22 cellular contexts compared by ENCODE assay signal in genomic region chr22:39745789-39746188, GRCh38.
DNase-seq lines count a peak whose midpoint lies in the region; ATAC-seq and TF ChIP-seq lines count a peak whose summit lies in the region.
"Had no signal": no experiment of that assay in that cellular context is flagged by ENCODE, and none has a peak within 500 bp of the region (broad histone marks: within the 10 kb centered on the region; RNA-seq: fewer than 3 reads in every experiment).

No MANE protein-coding gene starts in this region.

- POLR2A ChIA-PET in activated CD8-positive, alpha-beta T cell treated with anti-CD3 and anti-CD28 coated beads, Interleukin-2, amount 10 ng/mL, durations not matched to agents 7 days and 5 days (lab: Charles Lee), result interaction anchor here (0.9 kb wide), 1 partner anchor 28 kb away, joined by 3 read pairs; no protein-coding TSS in a partner anchor

- intact Hi-C loops in ovary (cut with DNase I), result no loop called here

- no peak overlapping the region for H3K4me3 Mint-ChIP-seq in activated T-cell treated with anti-CD3 and anti-CD28 coated beads, Interleukin-2, amount 50 U/mL, for 4 hours
- H3K4me3 Mint-ChIP-seq in activated CD8-positive, alpha-beta T cell treated with anti-CD3 and anti-CD28 coated beads, Interleukin-2, amount 10 ng/mL, durations not matched to agents 7 days and 5 days, result no peak overlapping the region
- peak overlapping the region; percentile 18 for H3K4me3 Mint-ChIP-seq in natural killer cell treated with Interleukin-12 subunit alpha and Interleukin-12 subunit beta and Interleukin-15 and Interleukin-18, amount 100 ng/mL, for 72 hours
- H3K4me3 Mint-ChIP-seq: activated naive CD4-positive, alpha-beta T cell treated with anti-CD3 and anti-CD28 coated beads, Interleukin-2, amount 10 ng/mL, durations not matched to agents 7 days and 5 days; H9 had no signal

- no peaks in the 10 kb centered on the region for H3K9me3 ChIP-seq in ovary
- H3K9me3 ChIP-seq: uterus had no signal

- H3K9me3 Mint-ChIP-seq in activated T-cell treated with anti-CD3 and anti-CD28 coated beads, Interleukin-2, amount 50 U/mL, for 4 hours, result no peaks in the 10 kb centered on the region
- no peaks in the 10 kb centered on the region for H3K9me3 Mint-ChIP-seq in activated CD8-positive, alpha-beta T cell treated with anti-CD3 and anti-CD28 coated beads, Interleukin-2, amount 10 ng/mL, durations not matched to agents 7 days and 5 days (ENCODE audit: insufficient read depth)
- H3K9me3 Mint-ChIP-seq in natural killer cell treated with Interleukin-12 subunit alpha and Interleukin-12 subunit beta and Interleukin-15 and Interleukin-18, amount 100 ng/mL, for 72 hours, result no peaks in the 10 kb centered on the region
- H3K9me3 Mint-ChIP-seq: H9 had no signal

- DNase-seq in activated T-cell treated with anti-CD3 and anti-CD28 coated beads, Interleukin-2, amount 50 U/mL, for 4 hours, result no peak
- DNase-seq in activated T-cell treated with anti-CD3 and anti-CD28 coated beads, Interleukin-2, amount 50 U/mL, for 48 hours, result no peak
- DNase-seq in GM20000 (ENCODE audit: low spot score), result peak; percentile 38
- no peak for DNase-seq in activated CD8-positive, alpha-beta T cell treated with anti-CD3 and anti-CD28 coated beads, Interleukin-2, amount 10 ng/mL, durations not matched to agents 7 days and 5 days
- no peak for DNase-seq in natural killer cell treated with Interleukin-12 subunit alpha and Interleukin-12 subunit beta and Interleukin-15 and Interleukin-18, amount 100 ng/mL, for 72 hours (ENCODE audit: low spot score)
- no peak for DNase-seq in ovary
- DNase-seq in omental fat pad (ENCODE audit: low spot score), result no peak
- DNase-seq: activated naive CD4-positive, alpha-beta T cell treated with anti-CD3 and anti-CD28 coated beads, Interleukin-2, amount 10 ng/mL, durations not matched to agents 7 days and 5 days; Calu3; H9; heart left ventricle; NCI-H2171; NCI-H774; PC-3; posterior cingulate gyrus; Right ventricle myocardium superior; SW 1271; uterus had no signal

- 78 to 87% (median 81%) methylated on average over 2 of the region's 2 CpGs for whole genome bisulfite sequencing in ovary, 3 donors

- H3K4me3 ChIP-seq in ovary, result no peak overlapping the region
- H3K4me3 ChIP-seq: heart left ventricle, uterus had no signal

- TF ChIP-seq CTCF in GM20000 (IDR thresholded peaks at IDR 0.05; ENCODE audit: extremely low read depth, missing control alignments) (no peak), ovary (IDR thresholded peaks at IDR 0.05) (no peak), omental fat pad (IDR thresholded peaks at IDR 0.05) (no peak)

- H3K27ac Mint-ChIP-seq in activated CD8-positive, alpha-beta T cell treated with anti-CD3 and anti-CD28 coated beads, Interleukin-2, amount 10 ng/mL, durations not matched to agents 7 days and 5 days, result peak overlapping the region; percentile 39
- peak overlapping the region; percentile 15 to 67 for H3K27ac Mint-ChIP-seq in natural killer cell treated with Interleukin-12 subunit alpha and Interleukin-12 subunit beta and Interleukin-15 and Interleukin-18, amount 100 ng/mL, for 72 hours
- H3K27ac Mint-ChIP-seq: activated naive CD4-positive, alpha-beta T cell treated with anti-CD3 and anti-CD28 coated beads, Interleukin-2, amount 10 ng/mL, durations not matched to agents 7 days and 5 days; H9 had no signal

- no peaks in the 10 kb centered on the region for H3K36me3 ChIP-seq in ovary
- H3K36me3 ChIP-seq: heart left ventricle, uterus had no signal

- no peak for TF ChIP-seq EP300 in ovary (IDR thresholded peaks at IDR 0.05)

- H3K36me3 Mint-ChIP-seq in activated T-cell treated with anti-CD3 and anti-CD28 coated beads, Interleukin-2, amount 50 U/mL, for 4 hours (ENCODE audit: insufficient read depth), result no peaks in the 10 kb centered on the region
- no peaks in the 10 kb centered on the region for H3K36me3 Mint-ChIP-seq in activated CD8-positive, alpha-beta T cell treated with anti-CD3 and anti-CD28 coated beads, Interleukin-2, amount 10 ng/mL, durations not matched to agents 7 days and 5 days (ENCODE audit: low read depth)
- H3K36me3 Mint-ChIP-seq in natural killer cell treated with Interleukin-12 subunit alpha and Interleukin-12 subunit beta and Interleukin-15 and Interleukin-18, amount 100 ng/mL, for 72 hours, result no peaks in the 10 kb centered on the region
- H3K36me3 Mint-ChIP-seq: activated naive CD4-positive, alpha-beta T cell treated with anti-CD3 and anti-CD28 coated beads, Interleukin-2, amount 10 ng/mL, durations not matched to agents 7 days and 5 days had no signal

- H3K27ac ChIP-seq in ovary, result no peak overlapping the region
- H3K27ac ChIP-seq: heart left ventricle, HL-60, uterus had no signal

- H3K4me1 Mint-ChIP-seq in activated T-cell treated with anti-CD3 and anti-CD28 coated beads, Interleukin-2, amount 50 U/mL, for 4 hours (ENCODE audit: low read depth), result peaks cover 17% of the 10 kb centered on the region
- H3K4me1 Mint-ChIP-seq in activated CD8-positive, alpha-beta T cell treated with anti-CD3 and anti-CD28 coated beads, Interleukin-2, amount 10 ng/mL, durations not matched to agents 7 days and 5 days (ENCODE audit: low read depth), result peaks cover 22% of the 10 kb centered on the region
- H3K4me1 Mint-ChIP-seq in natural killer cell treated with Interleukin-12 subunit alpha and Interleukin-12 subunit beta and Interleukin-15 and Interleukin-18, amount 100 ng/mL, for 72 hours (ENCODE audit: low read depth in 2 of 2), result peaks cover 14 to 20% of the 10 kb centered on the region in 2 donors
- H3K4me1 Mint-ChIP-seq: H9 had no signal

- H3K27me3 Mint-ChIP-seq in activated T-cell treated with anti-CD3 and anti-CD28 coated beads, Interleukin-2, amount 50 U/mL, for 4 hours (ENCODE audit: low read depth), result no peaks in the 10 kb centered on the region
- H3K27me3 Mint-ChIP-seq in activated CD8-positive, alpha-beta T cell treated with anti-CD3 and anti-CD28 coated beads, Interleukin-2, amount 10 ng/mL, durations not matched to agents 7 days and 5 days (ENCODE audit: low read depth), result peaks cover 8% of the 10 kb centered on the region
- peaks cover 0 to 7% of the 10 kb centered on the region in 2 donors for H3K27me3 Mint-ChIP-seq in natural killer cell treated with Interleukin-12 subunit alpha and Interleukin-12 subunit beta and Interleukin-15 and Interleukin-18, amount 100 ng/mL, for 72 hours

- ATAC-seq in activated T-cell treated with anti-CD3 and anti-CD28 coated beads, Interleukin-2, amount 50 U/mL, for 4 hours, result peak; percentile 25 to 43
- ATAC-seq in activated CD8-positive, alpha-beta T cell treated with anti-CD3 and anti-CD28 coated beads, Interleukin-2, amount 10 ng/mL, durations not matched to agents 7 days and 5 days, result peak; percentile 53
- peak in 1 of 2 donors; percentile 66 for ATAC-seq in natural killer cell treated with Interleukin-12 subunit alpha and Interleukin-12 subunit beta and Interleukin-15 and Interleukin-18, amount 100 ng/mL, for 72 hours
- no peak for ATAC-seq in omental fat pad (ENCODE audit: low FRiP score)
- ATAC-seq in HG02885 (IDR thresholded peaks at IDR 0.05; ENCODE audit: poor library complexity, unreplicated experiment), result no peak
- ATAC-seq: heart left ventricle, HepG2, PC-3, sciatic nerve had no signal

- no peaks in the 10 kb centered on the region for H3K27me3 ChIP-seq in ovary
- H3K27me3 ChIP-seq: uterus had no signal

- CTCF ChIA-PET in activated CD8-positive, alpha-beta T cell treated with anti-CD3 and anti-CD28 coated beads, Interleukin-2, amount 10 ng/mL, durations not matched to agents 7 days and 5 days (lab: Charles Lee), result interaction anchor here (1.0 kb wide), 1 partner anchor 163 kb away, joined by 3 read pairs; no protein-coding TSS in a partner anchor

- no peaks in the 10 kb centered on the region for H3K4me1 ChIP-seq in ovary (ENCODE audit: insufficient read depth)
- H3K4me1 ChIP-seq: uterus had no signal

- no peak for TF ChIP-seq POLR2A in ovary (IDR thresholded peaks at IDR 0.05)

Comparison
In these comparisons a context has a peak if more than half of its experiments do, and no peak if none do; other contexts are left out.
1. ATAC-seq: peak in activated T-cell treated with anti-CD3 and anti-CD28 coated beads, Interleukin-2, amount 50 U/mL, for 4 hours (2 of 2) and activated CD8-positive, alpha-beta T cell treated with anti-CD3 and anti-CD28 coated beads, Interleukin-2, amount 10 ng/mL, durations not matched to agents 7 days and 5 days (single experiment); none in omental fat pad (single experiment) and HG02885 (single experiment).